10 cellular contexts compared by ENCODE assay signal in the genomic region with DNA sequence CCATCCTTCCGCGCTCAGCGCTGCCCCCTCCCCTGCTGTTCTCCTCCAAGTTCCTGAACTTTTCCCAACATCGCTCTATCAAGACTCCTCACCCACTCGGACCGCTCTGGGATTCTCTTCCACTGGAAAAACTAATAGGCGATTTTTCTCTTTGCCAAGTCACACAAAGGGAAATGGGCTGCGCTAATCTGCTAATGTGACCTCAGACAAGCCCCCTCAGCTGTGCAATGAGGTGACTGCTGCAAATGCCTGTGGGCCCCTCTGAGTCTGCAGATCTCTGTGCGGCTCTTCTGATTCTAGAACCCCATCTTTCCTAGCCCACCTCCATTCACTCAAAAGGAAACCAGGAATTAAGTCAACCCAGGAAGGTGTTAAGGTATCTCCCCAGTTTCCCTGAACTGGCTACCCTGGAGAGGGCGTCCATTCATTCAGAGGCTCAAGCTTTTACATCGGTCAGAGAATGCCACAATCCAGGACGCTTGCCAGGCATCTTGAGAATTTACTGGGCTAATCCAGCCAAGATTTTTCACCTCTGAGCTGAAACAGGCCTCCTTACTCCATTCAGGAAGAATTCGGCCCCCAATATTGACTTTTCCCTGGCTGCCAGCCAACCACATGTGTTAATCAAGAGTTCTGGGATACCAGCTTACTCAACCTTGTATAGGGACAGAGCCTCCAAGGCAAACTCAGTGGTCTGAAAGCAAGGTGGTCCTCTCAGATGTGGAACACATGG. TPM values are rescaled to one million over a fixed set of nuclear protein-coding genes. Genes with fewer than 3 reads are reported as not detected.
A peak's percentile ranks its signal among the peaks of the same experiment; 100 is the strongest.
DNase-seq lines count a peak whose midpoint lies in the region; ATAC-seq and TF ChIP-seq lines count a peak whose summit lies in the region.
"Had no signal": no experiment of that assay in that cellular context is flagged by ENCODE, and none has a peak within 500 bp of the region (broad histone marks: within the 10 kb centered on the region; RNA-seq: fewer than 3 reads in every experiment).

No MANE protein-coding gene starts in this region.

- ATAC-seq in GM19351 (IDR thresholded peaks at IDR 0.05; ENCODE audit: unreplicated experiment), result no peak
- no peak for ATAC-seq in GM18502 (IDR thresholded peaks at IDR 0.05; ENCODE audit: poor library complexity, unreplicated experiment)

- peak overlapping the region; percentile 51 for H2AFZ ChIP-seq in parathyroid adenoma

- H3K27ac Mint-ChIP-seq in glutamatergic neuron (ENCODE audit: unreplicated experiment), result no peak overlapping the region

- no peaks in the 10 kb centered on the region for H3K79me2 ChIP-seq in parathyroid adenoma

- H3K27ac ChIP-seq in SJCRH30, result peak overlapping the region; percentile 96
- H3K27ac ChIP-seq in parathyroid adenoma, result no peak overlapping the region

- no peak overlapping the region for H3K4me2 ChIP-seq in parathyroid adenoma (ENCODE audit: low read length)

- H3K27me3 Mint-ChIP-seq in glutamatergic neuron (ENCODE audit: unreplicated experiment), result peaks cover 3% of the 10 kb centered on the region

- DNase-seq in EH (ENCODE audit: low read depth) (peak; percentile 95), SJCRH30 (peak; percentile 82 to 87), glutamatergic neuron (no peak), DMS 273 (lab: John Stamatoyannopoulos, UW; ENCODE audit: unreplicated experiment) (no peak)
- no peak for DNase-seq in activated CD4-positive, alpha-beta T cell treated with anti-CD3 and anti-CD28 coated beads for 4 hours
- DNase-seq: activated naive CD4-positive, alpha-beta T cell; NCI-H2171 treated with DMSO at 0.1 percent for 48 hours had no signal

- H3K9me3 ChIP-seq in SJCRH30 (replicated peaks) (no peaks in the 10 kb centered on the region), parathyroid adenoma (ENCODE audit: control insufficient read depth, low read length) (no peaks in the 10 kb centered on the region)

- H3K4me3 ChIP-seq in SJCRH30 (peak overlapping the region; percentile 70), parathyroid adenoma (ENCODE audit: low read depth, low read length) (no peak overlapping the region)

- no peaks in the 10 kb centered on the region for H3K36me3 Mint-ChIP-seq in glutamatergic neuron (ENCODE audit: unreplicated experiment)

- peak overlapping the region; percentile 89 for H3K4me3 Mint-ChIP-seq in glutamatergic neuron (ENCODE audit: unreplicated experiment)

- H3K36me3 ChIP-seq in SJCRH30 (peaks cover 2% of the 10 kb centered on the region; the same call in 1 of the 2 replicates), parathyroid adenoma (ENCODE audit: control insufficient read depth, insufficient read depth, low read length) (no peaks in the 10 kb centered on the region)

- H3K27me3 ChIP-seq in SJCRH30 (no peaks in the 10 kb centered on the region), parathyroid adenoma (ENCODE audit: control insufficient read depth, insufficient read depth, low read length) (no peaks in the 10 kb centered on the region)

- TF ChIP-seq CTCF in glutamatergic neuron (IDR thresholded peaks at IDR 0.05; ENCODE audit: partially characterized antibody, unreplicated experiment) (no peak), parathyroid adenoma (IDR thresholded peaks at IDR 0.05) (no peak)

- H3K4me1 ChIP-seq in SJCRH30 (peaks cover 7% of the 10 kb centered on the region; the same call in 1 of the 2 replicates), parathyroid adenoma (no peaks in the 10 kb centered on the region)

- H3K4me1 Mint-ChIP-seq in glutamatergic neuron (ENCODE audit: low read depth, unreplicated experiment), result peaks cover 2% of the 10 kb centered on the region

- peaks cover 1% of the 10 kb centered on the region for H3K9me3 Mint-ChIP-seq in glutamatergic neuron (ENCODE audit: unreplicated experiment)

- H3K9ac ChIP-seq in parathyroid adenoma, result no peak overlapping the region

RNA-seq across cellular contexts. Expression of a gene that starts 0.8 kb away (rescaled TPM):
- total RNA-seq in SJCRH30 (2014; rRNA removed; shearing (Covaris generic)), result 16.8 and 17.5 TPM in 2 replicates
- total RNA-seq in glutamatergic neuron (ENCODE audit: unreplicated experiment), result 0.54 TPM

RNA-seq across cellular contexts. Expression of a gene that starts 43.6 kb away (rescaled TPM):
- total RNA-seq in SJCRH30 (2014; rRNA removed; shearing (Covaris generic)), result not detected in 2 replicates
- total RNA-seq in glutamatergic neuron (ENCODE audit: unreplicated experiment), result 0.44 TPM

Comparison
In these comparisons a context has a peak if more than half of its experiments do, and no peak if none do; other contexts are left out.
1. DNase-seq: peak in EH (single experiment) and SJCRH30 (2 of 2); none in glutamatergic neuron (single experiment), activated CD4-positive, alpha-beta T cell treated with anti-CD3 and anti-CD28 coated beads for 4 hours (0 of 2) and DMS 273 (single experiment).
2. RNA of a gene that starts 0.8 kb away (total RNA-seq): 16.8 to 17.5 TPM in SJCRH30; 0.54 TPM in glutamatergic neuron (single experiment); every median in the first group is over 10 times any median in the second.